2 cellular contexts compared by ENCODE assay signal in the genomic region with DNA sequence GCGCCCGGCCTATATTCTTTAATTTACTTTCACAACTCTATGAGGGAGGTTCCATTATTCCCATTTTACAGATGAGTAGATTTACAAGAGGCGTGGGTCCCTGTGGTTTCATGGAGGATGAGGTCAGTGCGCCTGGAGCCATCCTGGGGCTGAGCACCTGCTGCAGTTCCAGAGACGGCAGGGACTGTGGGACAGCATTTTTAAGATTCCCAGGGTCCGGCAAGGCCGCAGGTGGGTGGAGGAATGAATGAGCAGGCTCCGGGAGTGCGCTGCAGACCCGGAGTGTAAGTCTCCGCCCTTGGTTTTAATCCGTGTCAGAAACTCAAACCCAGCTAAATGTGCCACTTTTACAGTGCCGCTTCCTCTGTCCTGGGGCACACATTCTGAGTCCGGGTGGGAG.
TF ChIP-seq lines count a peak whose summit lies in the region.

No MANE protein-coding gene starts in this region.

TF ChIP-seq in WTC11, 78 proteins besides CTCF, POLR2A, EP300 and RAD21:
- TF ChIP-seq, protein P1, sequence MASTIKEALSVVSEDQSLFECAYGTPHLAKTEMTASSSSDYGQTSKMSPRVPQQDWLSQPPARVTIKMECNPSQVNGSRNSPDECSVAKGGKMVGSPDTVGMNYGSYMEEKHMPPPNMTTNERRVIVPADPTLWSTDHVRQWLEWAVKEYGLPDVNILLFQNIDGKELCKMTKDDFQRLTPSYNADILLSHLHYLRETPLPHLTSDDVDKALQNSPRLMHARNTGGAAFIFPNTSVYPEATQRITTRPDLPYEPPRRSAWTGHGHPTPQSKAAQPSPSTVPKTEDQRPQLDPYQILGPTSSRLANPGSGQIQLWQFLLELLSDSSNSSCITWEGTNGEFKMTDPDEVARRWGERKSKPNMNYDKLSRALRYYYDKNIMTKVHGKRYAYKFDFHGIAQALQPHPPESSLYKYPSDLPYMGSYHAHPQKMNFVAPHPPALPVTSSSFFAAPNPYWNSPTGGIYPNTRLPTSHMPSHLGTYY (CRISPR knock-in tag; IDR thresholded peaks at IDR 0.05): no peak
- TF ChIP-seq ATF1 (CRISPR knock-in tag; IDR thresholded peaks at IDR 0.05) (no peak), SP1 (CRISPR knock-in tag; conservative IDR thresholded peaks at IDR 0.05) (no peak), CREB1 (CRISPR knock-in tag; IDR thresholded peaks at IDR 0.05) (no peak), RORB (CRISPR knock-in tag; IDR thresholded peaks at IDR 0.05) (no peak)
- TF ChIP-seq, protein P2, sequence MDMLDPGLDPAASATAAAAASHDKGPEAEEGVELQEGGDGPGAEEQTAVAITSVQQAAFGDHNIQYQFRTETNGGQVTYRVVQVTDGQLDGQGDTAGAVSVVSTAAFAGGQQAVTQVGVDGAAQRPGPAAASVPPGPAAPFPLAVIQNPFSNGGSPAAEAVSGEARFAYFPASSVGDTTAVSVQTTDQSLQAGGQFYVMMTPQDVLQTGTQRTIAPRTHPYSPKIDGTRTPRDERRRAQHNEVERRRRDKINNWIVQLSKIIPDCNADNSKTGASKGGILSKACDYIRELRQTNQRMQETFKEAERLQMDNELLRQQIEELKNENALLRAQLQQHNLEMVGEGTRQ (CRISPR knock-in tag; IDR thresholded peaks at IDR 0.05): no peak

TF ChIP-seq in HEK293T, 16 proteins besides CTCF, POLR2A, EP300 and RAD21:
- TF ChIP-seq LEF1 (IDR thresholded peaks at IDR 0.05; ENCODE audit: borderline replicate concordance) (no peak), CTBP1 (IDR thresholded peaks at IDR 0.05; ENCODE audit: borderline replicate concordance) (no peak), TARDBP (IDR thresholded peaks at IDR 0.05) (no peak), SP1 (IDR thresholded peaks at IDR 0.05) (no peak), HDGF (IDR thresholded peaks at IDR 0.05; ENCODE audit: borderline replicate concordance) (no peak), ARNT (IDR thresholded peaks at IDR 0.05) (no peak), FOXM1 (IDR thresholded peaks at IDR 0.05; ENCODE audit: borderline replicate concordance) (no peak), BHLHE40 (IDR thresholded peaks at IDR 0.05; ENCODE audit: borderline replicate concordance) (no peak), ELF4 (IDR thresholded peaks at IDR 0.05) (no peak)
- TF ChIP-seq, protein P3, sequence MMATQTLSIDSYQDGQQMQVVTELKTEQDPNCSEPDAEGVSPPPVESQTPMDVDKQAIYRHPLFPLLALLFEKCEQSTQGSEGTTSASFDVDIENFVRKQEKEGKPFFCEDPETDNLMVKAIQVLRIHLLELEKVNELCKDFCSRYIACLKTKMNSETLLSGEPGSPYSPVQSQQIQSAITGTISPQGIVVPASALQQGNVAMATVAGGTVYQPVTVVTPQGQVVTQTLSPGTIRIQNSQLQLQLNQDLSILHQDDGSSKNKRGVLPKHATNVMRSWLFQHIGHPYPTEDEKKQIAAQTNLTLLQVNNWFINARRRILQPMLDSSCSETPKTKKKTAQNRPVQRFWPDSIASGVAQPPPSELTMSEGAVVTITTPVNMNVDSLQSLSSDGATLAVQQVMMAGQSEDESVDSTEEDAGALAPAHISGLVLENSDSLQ (IDR thresholded peaks at IDR 0.05): no peak
